8 cellular contexts compared by ENCODE assay signal in genomic region chr17:21316212-21316886, GRCh38. TPM values are rescaled to one million over a fixed set of nuclear protein-coding genes. Genes with fewer than 3 reads are reported as not detected.
DNase-seq lines count a peak whose midpoint lies in the region; ATAC-seq, FAIRE-seq and TF ChIP-seq lines count a peak whose summit lies in the region.
"Not testable (repeated sequence)": the region's sequence is repeated elsewhere in the genome, so short reads cannot be mapped to it uniquely, and the experiment has no call there.

No MANE protein-coding gene starts in this region.

- POLR2A ChIA-PET in WTC11 (lab: Charles Lee); K562 (lab: Yijun Ruan, JAX): not testable (repeated sequence)

- H3K4me1 Mint-ChIP-seq in WTC11: peaks cover 11% of the 10 kb centered on the region

- DNase-seq in EH (ENCODE audit: low read depth) (peak; percentile 18), tibial artery (peak in 1 of 2 donors; percentile 63)
- not testable (repeated sequence) for DNase-seq in WTC11 (ENCODE audit: low spot score); K562 (ENCODE audit: extremely low read depth in 1 of 4, low spot score in 3 of 4); left ventricle myocardium superior

- not testable (repeated sequence) for BruUV-seq in K562 (replicated peaks; lab: Mats Ljungman, UMichigan)

- not testable (repeated sequence) for TF ChIP-seq CTCF in WTC11 (IDR thresholded peaks at IDR 0.05); K562 (IDR thresholded peaks at IDR 0.05 in 2 of 3, conservative IDR thresholded peaks at IDR 0.05 in 1 of 3; ENCODE audit: insufficient read depth in 2 of 3, low read depth in 1 of 3, low read length in 3 of 3); neural cell (IDR thresholded peaks at IDR 0.05; ENCODE audit: poor library complexity, severe bottlenecking)
- TF ChIP-seq CTCF in tibial artery (IDR thresholded peaks at IDR 0.05): peak in 1 of 2 experiments; percentile 6

- peak; percentile 66 for ATAC-seq in GM21723 (IDR thresholded peaks at IDR 0.05; ENCODE audit: unreplicated experiment)
- peak; percentile 60 for ATAC-seq in HG03432 (IDR thresholded peaks at IDR 0.05; ENCODE audit: unreplicated experiment)
- ATAC-seq in WTC11: peak; percentile 40
- ATAC-seq in K562: peak; percentile 96
- ATAC-seq in left ventricle myocardium superior: peak; percentile 91

- peak; percentile 81 for FAIRE-seq in K562 (lab: Jason Lieb, UNC)

- H3K9me3 Mint-ChIP-seq in WTC11: not testable (repeated sequence)

- WGBS in K562 (ENCODE audit: insufficient coverage, low coverage, missing lambda C conversion rate): no CpG with 5 or more reads among the region's 39 CpGs

- H3K27me3 ChIP-seq in K562 (ENCODE audit: control insufficient read depth in 2 of 2, insufficient read depth in 2 of 2, low read length in 2 of 2); neural cell (ENCODE audit: insufficient read depth, low read depth, low read length); tibial artery: not testable (repeated sequence)

- intact Hi-C loops in K562 (cut with micrococcal nuclease); left ventricle myocardium superior (cut with micrococcal nuclease); tibial artery (cut with DNase I; ENCODE audit: low total_unique reads): not testable (repeated sequence)

- H3K4me3 ChIP-seq in K562: not testable (repeated sequence)
- H3K4me3 ChIP-seq in neural cell (ENCODE audit: low read length) (peak overlapping the region; percentile 51), tibial artery (peak overlapping the region; percentile 26 to 45)

- H2AFZ ChIP-seq in K562 (ENCODE audit: low read depth, low read length); neural cell (ENCODE audit: low read depth, low read length): not testable (repeated sequence)

- H3K27ac ChIP-seq in K562 (ENCODE audit: extremely low read depth, low read depth, low read length); neural cell (ENCODE audit: low read length): not testable (repeated sequence)
- H3K27ac ChIP-seq in tibial artery: peak overlapping the region in 1 of 2 donors; percentile 64

- in situ Hi-C loops in K562 (cut with MboI): not testable (repeated sequence)

- H3K4me3 Mint-ChIP-seq in WTC11: not testable (repeated sequence)

- H3K9me1 ChIP-seq in K562 (ENCODE audit: control insufficient read depth, insufficient read depth, low read length): not testable (repeated sequence)

- not testable (repeated sequence) for TF ChIP-seq RAD21 in K562 (CRISPR knock-in tag; conservative IDR thresholded peaks at IDR 0.05 in 1 of 2, IDR thresholded peaks at IDR 0.05 in 1 of 2); neural cell (conservative IDR thresholded peaks at IDR 0.05)

- not testable (repeated sequence) for H3K9me3 ChIP-seq in K562 (replicated peaks; ENCODE audit: control insufficient read depth, insufficient read depth, low read depth, low read length); neural cell (ENCODE audit: low read length); tibial artery

- peaks cover 19% of the 10 kb centered on the region for H3K27me3 Mint-ChIP-seq in WTC11 (ENCODE audit: low read depth)

- TF ChIP-seq EP300 in K562 (IDR thresholded peaks at IDR 0.05; ENCODE audit: low read length); neural cell (conservative IDR thresholded peaks at IDR 0.05; ENCODE audit: poor library complexity, severe bottlenecking): not testable (repeated sequence)

- not testable (repeated sequence) for H3K9ac ChIP-seq in K562 (ENCODE audit: insufficient read depth in 1 of 2, low read depth in 2 of 2, low read length in 2 of 2); neural cell (ENCODE audit: low read length)

- H3K36me3 ChIP-seq in K562 (ENCODE audit: control insufficient read depth, insufficient read depth, low read length); neural cell (ENCODE audit: insufficient read depth, low read length): not testable (repeated sequence)
- H3K36me3 ChIP-seq in tibial artery: peaks cover 6 to 35% (median 25%) of the 10 kb centered on the region in 3 donors

- not testable (repeated sequence) for H3K79me2 ChIP-seq in K562 (ENCODE audit: control insufficient read depth, insufficient read depth, low read length); neural cell (replicated peaks; ENCODE audit: insufficient read depth, low read length)

- not testable (repeated sequence) for H3K36me3 Mint-ChIP-seq in WTC11

- not testable (repeated sequence) for H3K4me1 ChIP-seq in K562 (replicated peaks in 1 of 2; ENCODE audit: control insufficient read depth in 2 of 2, insufficient read depth in 2 of 2, low read length in 2 of 2)
- peaks cover 0 to 16% (median 5%) of the 10 kb centered on the region in 4 donors for H3K4me1 ChIP-seq in tibial artery

- H4K20me1 ChIP-seq in K562 (replicated peaks; ENCODE audit: control insufficient read depth, insufficient read depth, low read length); neural cell (ENCODE audit: insufficient read depth): not testable (repeated sequence)

- H3K9me2 ChIP-seq in neural cell (ENCODE audit: insufficient read depth, low read length): not testable (repeated sequence)

- H3K27ac Mint-ChIP-seq in WTC11: not testable (repeated sequence)

- TF ChIP-seq POLR2A in K562 (conservative IDR thresholded peaks at IDR 0.05): not testable (repeated sequence)

- not testable (repeated sequence) for H3K4me2 ChIP-seq in K562 (ENCODE audit: insufficient read depth, low read length); neural cell (ENCODE audit: low read length)

- CTCF ChIA-PET in WTC11 (lab: Charles Lee); K562 (lab: Yijun Ruan, JAX; ENCODE audit: low intra/inter-chr PET ratio): not testable (repeated sequence)

- not testable (repeated sequence) for H3F3A ChIP-seq in neural cell (ENCODE audit: insufficient read depth, low read length, poor library complexity, severe bottlenecking)

RNA-seq across cellular contexts. Expression of gene MAP2K3, which starts 31.8 kb away (rescaled TPM):
- total RNA-seq in WTC11 (2021) (33.7 to 39.7 TPM (median 35.3 TPM) in 3 replicates), K562 (2014; rRNA removed) (4.4 and 5.9 TPM in 2 replicates), K562 (2014; rRNA removed; fragmentation: Illumina TruSeq; extraction: Trizol) (2.2 and 2.5 TPM in 2 replicates), K562 (2015; rRNA removed; fragmentation: Illumina TruSeq; extraction: Trizol) (3.5 TPM in 2 replicates), K562 (2021) (14.8 and 16.1 TPM in 2 replicates), left ventricle myocardium superior (38.6 TPM)
- total RNA-seq in K562 (2011; cell fraction: chromatin; rRNA removed; ENCODE audit: low replicate concordance): 5.2 and 14.1 TPM in 2 replicates
- total RNA-seq in K562 (2011; cell fraction: nucleolus; rRNA removed): 6.8 and 9.3 TPM in 2 replicates
- 7.1 and 7.6 TPM in 2 replicates for total RNA-seq in K562 (2011; cell fraction: nucleoplasm; rRNA removed)
- polyA plus RNA-seq in K562 (2011; rRNA removed) (2.8 and 3.5 TPM in 2 replicates), K562 (2014; fragmentation: Illumina TruSeq; extraction: Trizol) (10.3 and 12.5 TPM in 2 replicates), K562 (2014; fragmentation: Nextera tagmentation; extraction: Ambion mirVana) (under 1 TPM; 0.18 to 0.38 TPM), K562 (2014; rRNA removed) (8.0 and 8.8 TPM in 2 replicates), neural cell (5.3 and 8.8 TPM in 2 replicates)
- polyA plus RNA-seq in K562 (2011; cell fraction: cytosol; rRNA removed): 5.0 and 6.2 TPM in 2 replicates
- 5.1 and 5.9 TPM in 2 replicates for polyA plus RNA-seq in K562 (2011; cell fraction: nucleus; rRNA removed)
- 7.0 and 8.3 TPM in 2 replicates for polyA plus RNA-seq in K562 (2012)
- 1.0 and 2.2 TPM in 2 replicates for polyA minus RNA-seq in K562 (2011; rRNA and poly(A)+ RNA removed)
- 4.1 and 5.6 TPM in 2 replicates for polyA minus RNA-seq in K562 (2011; cell fraction: cytosol; rRNA and poly(A)+ RNA removed)
- polyA minus RNA-seq in K562 (2011; cell fraction: nucleus; rRNA and poly(A)+ RNA removed): 2.8 and 3.0 TPM in 2 replicates
- 3.7 and 5.2 TPM in 2 replicates for polyA minus RNA-seq in neural cell

RNA-seq across cellular contexts. Expression of gene KCNJ12, which starts 59.8 kb away (rescaled TPM):
- 2.2 to 2.3 TPM (median 2.3 TPM) in 3 replicates for total RNA-seq in WTC11 (2021)
- total RNA-seq in K562 (2011; cell fraction: chromatin; rRNA removed; ENCODE audit: low replicate concordance): not detected in 2 replicates
- not detected in 2 replicates for total RNA-seq in K562 (2011; cell fraction: nucleolus; rRNA removed)
- not detected in 2 replicates for total RNA-seq in K562 (2011; cell fraction: nucleoplasm; rRNA removed)
- total RNA-seq in K562 (2014; rRNA removed): 0.12 TPM in 1 of 2 replicates, not detected in the other
- not detected in 2 replicates for total RNA-seq in K562 (2014; rRNA removed; fragmentation: Illumina TruSeq; extraction: Trizol)
- not detected in 2 replicates for total RNA-seq in K562 (2015; rRNA removed; fragmentation: Illumina TruSeq; extraction: Trizol)
- 0.02 TPM in 1 of 2 replicates, not detected in the other for total RNA-seq in K562 (2021)
- polyA plus RNA-seq in K562 (2011; rRNA removed): not detected in 2 replicates
- 0.01 and 0.03 TPM in 2 replicates for polyA plus RNA-seq in K562 (2011; cell fraction: cytosol; rRNA removed)
- polyA plus RNA-seq in K562 (2011; cell fraction: nucleus; rRNA removed): not detected in 2 replicates
- not detected in 2 replicates for polyA plus RNA-seq in K562 (2012)
- polyA plus RNA-seq in K562 (2014; fragmentation: Illumina TruSeq; extraction: Trizol): not detected in 2 replicates
- polyA plus RNA-seq in K562 (2014; fragmentation: Nextera tagmentation; extraction: Ambion mirVana): not detected
- polyA plus RNA-seq in K562 (2014; rRNA removed): not detected in 2 replicates
- not detected in 2 replicates for polyA minus RNA-seq in K562 (2011; rRNA and poly(A)+ RNA removed)
- polyA minus RNA-seq in K562 (2011; cell fraction: cytosol; rRNA and poly(A)+ RNA removed): not detected in 2 replicates
- not detected in 2 replicates for polyA minus RNA-seq in K562 (2011; cell fraction: nucleus; rRNA and poly(A)+ RNA removed)
- total RNA-seq in left ventricle myocardium superior: 11.4 TPM
- 1.3 and 2.7 TPM in 2 replicates for polyA plus RNA-seq in neural cell
- 3.0 and 3.7 TPM in 2 replicates for polyA minus RNA-seq in neural cell

Comparison
In these comparisons a context has a peak if more than half of its experiments do, and no peak if none do; other contexts are left out.
1. ATAC-seq: peak in every context shown above with its lines; median percentile 96 in K562; 91 in left ventricle myocardium superior; 66 in GM21723; 60 in HG03432; 40 in WTC11.